20 cellular contexts compared by ENCODE assay signal in genomic region chr2:108926561-108927380, GRCh38.
DNase-seq lines count a peak whose midpoint lies in the region; ATAC-seq and TF ChIP-seq lines count a peak whose summit lies in the region.
"Had no signal": no experiment of that assay in that cellular context is flagged by ENCODE, and none has a peak within 500 bp of the region (broad histone marks: within the 10 kb centered on the region; RNA-seq: fewer than 3 reads in every experiment).

No MANE protein-coding gene starts in this region.

- H2BK12ac ChIP-seq in mesenchymal stem cell (ENCODE audit: low read length in 2 of 2), result no peak overlapping the region

- peak; percentile 12 for DNase-seq in COLO668 (lab: John Stamatoyannopoulos, UW; ENCODE audit: unreplicated experiment)
- DNase-seq in breast epithelium (ENCODE audit: low spot score in 2 of 2), result peak; percentile 64 to 89
- no peak for DNase-seq in mesenchymal stem cell
- DNase-seq in NCI-H446 (lab: John Stamatoyannopoulos, UW), result no peak
- DNase-seq in NCI-H2196 (lab: John Stamatoyannopoulos, UW; ENCODE audit: unreplicated experiment), result no peak
- no peak for DNase-seq in activated CD8-positive, alpha-beta T cell treated with anti-CD3 and anti-CD28 coated beads for 36 hours
- DNase-seq: COR-L47; DMS 273 treated with DMSO at 0.1 percent for 48 hours; DND-41; NCI-H1417 treated with DMSO at 0.1 percent for 48 hours; NCI-H187 treated with DMSO at 0.1 percent for 48 hours; NCI-H510A; NCI-H748 treated with DMSO at 0.1 percent for 48 hours; NK-92 treated with Interleukin-12 subunit alpha and Interleukin-12 subunit beta, amount 100 ng/mL, for 24 hours; SHP77 had no signal

- H2AFZ ChIP-seq in mesenchymal stem cell (ENCODE audit: low read depth, low read length), result no peak overlapping the region

- H2BK120ac ChIP-seq in mesenchymal stem cell (ENCODE audit: low read depth, low read length), result no peak overlapping the region

- H3K79me1 ChIP-seq in mesenchymal stem cell (replicated peaks; ENCODE audit: low read length, poor library complexity, severe bottlenecking), result no peaks in the 10 kb centered on the region

- no peak overlapping the region for H3K27ac Mint-ChIP-seq in activated CD8-positive, alpha-beta T cell treated with anti-CD3 and anti-CD28 coated beads for 36 hours

- no peak overlapping the region for H4K8ac ChIP-seq in mesenchymal stem cell (ENCODE audit: low read length)

- no peak overlapping the region for H3K18ac ChIP-seq in mesenchymal stem cell (ENCODE audit: low read depth in 1 of 2, low read length in 2 of 2)

- H3K4me2 ChIP-seq in BLaER1 (peak overlapping the region; percentile 28), mesenchymal stem cell (ENCODE audit: low read length, poor library complexity, severe bottlenecking) (no peak overlapping the region)
- H3K4me2 ChIP-seq: KMS-11 had no signal

- no peak overlapping the region for H4K91ac ChIP-seq in mesenchymal stem cell (ENCODE audit: low read length)

- H2BK15ac ChIP-seq in mesenchymal stem cell (ENCODE audit: low read depth, poor library complexity, severe bottlenecking), result no peak overlapping the region

- H3K9ac ChIP-seq in BLaER1 (no peak overlapping the region), mesenchymal stem cell (ENCODE audit: low read length) (no peak overlapping the region)
- H3K9ac ChIP-seq: KMS-11 had no signal

- H3K4me3 ChIP-seq in BLaER1 (no peak overlapping the region), breast epithelium (no peak overlapping the region), mesenchymal stem cell (ENCODE audit: insufficient read depth in 1 of 2, low read depth in 1 of 2, low read length in 2 of 2) (no peak overlapping the region)
- H3K4me3 ChIP-seq: SK-N-MC had no signal

- POLR2A ChIA-PET in activated CD8-positive, alpha-beta T cell treated with anti-CD3 and anti-CD28 coated beads for 36 hours (lab: Charles Lee), result no interaction called here

- H3K36me3 ChIP-seq in BLaER1, result no peaks in the 10 kb centered on the region
- no peaks in the 10 kb centered on the region for H3K36me3 ChIP-seq in breast epithelium
- no peaks in the 10 kb centered on the region for H3K36me3 ChIP-seq in mesenchymal stem cell (ENCODE audit: control insufficient read depth in 1 of 2, insufficient read depth in 2 of 2, low read depth in 1 of 2, low read length in 2 of 2)

- CTCF ChIA-PET in activated CD8-positive, alpha-beta T cell treated with anti-CD3 and anti-CD28 coated beads for 36 hours (lab: Charles Lee), result interaction anchor here (0.9 to 5.9 kb wide), 7 partner anchors 10 to 94 kb away, joined by 3 to 52 read pairs (median 5); partner anchors contain the start of gene EDAR

- ATAC-seq in GM19467 (IDR thresholded peaks at IDR 0.05; ENCODE audit: unreplicated experiment), result no peak
- ATAC-seq in activated CD8-positive, alpha-beta T cell treated with anti-CD3 and anti-CD28 coated beads for 36 hours, result no peak
- ATAC-seq: HepG2 had no signal

- H2BK5ac ChIP-seq in mesenchymal stem cell (ENCODE audit: low read depth, low read length, poor library complexity, severe bottlenecking), result peak overlapping the region; percentile 14

- 89% methylated on average over 20 of the region's 20 CpGs for WGBS in mesenchymal stem cell

- H3K27me3 ChIP-seq in BLaER1 (no peaks in the 10 kb centered on the region), breast epithelium (no peaks in the 10 kb centered on the region), mesenchymal stem cell (ENCODE audit: control insufficient read depth in 1 of 2, insufficient read depth in 1 of 2, low read length in 2 of 2) (peaks cover 69 to 77% of the 10 kb centered on the region in 2 experiments)

- TF ChIP-seq POLR2A in breast epithelium (IDR thresholded peaks at IDR 0.05), result no peak

- no peaks in the 10 kb centered on the region for H3K27me3 Mint-ChIP-seq in activated CD8-positive, alpha-beta T cell treated with anti-CD3 and anti-CD28 coated beads for 36 hours

- no peak overlapping the region for H3K23ac ChIP-seq in mesenchymal stem cell (ENCODE audit: low read length in 2 of 2)

- H3K4me1 ChIP-seq in BLaER1 (peaks cover 23% of the 10 kb centered on the region), breast epithelium (peaks cover 0 to 10% of the 10 kb centered on the region in 2 donors), mesenchymal stem cell (ENCODE audit: control insufficient read depth, insufficient read depth, low read depth, low read length) (peaks cover 4% of the 10 kb centered on the region)

- peaks cover 2% of the 10 kb centered on the region for H3K4me1 Mint-ChIP-seq in activated CD8-positive, alpha-beta T cell treated with anti-CD3 and anti-CD28 coated beads for 36 hours (ENCODE audit: low read depth)

- no peaks in the 10 kb centered on the region for H3K9me3 Mint-ChIP-seq in activated CD8-positive, alpha-beta T cell treated with anti-CD3 and anti-CD28 coated beads for 36 hours

- H3K9me3 ChIP-seq in BLaER1 (no peaks in the 10 kb centered on the region), breast epithelium (no peaks in the 10 kb centered on the region), mesenchymal stem cell (ENCODE audit: control insufficient read depth, low read length) (no peaks in the 10 kb centered on the region)

- no peak overlapping the region for H2AK5ac ChIP-seq in mesenchymal stem cell (ENCODE audit: low read length, severe bottlenecking)

- H3K27ac ChIP-seq in BLaER1, result no peak overlapping the region
- peak overlapping the region; percentile 52 to 71 for H3K27ac ChIP-seq in breast epithelium
- H3K27ac ChIP-seq in mesenchymal stem cell (ENCODE audit: low read length, poor library complexity, severe bottlenecking), result no peak overlapping the region
- H3K27ac ChIP-seq: KMS-11, SK-N-MC had no signal

- TF ChIP-seq CTCF in breast epithelium (IDR thresholded peaks at IDR 0.05), result no peak
- no peak for TF ChIP-seq CTCF in activated CD8-positive, alpha-beta T cell treated with anti-CD3 and anti-CD28 coated beads for 36 hours (IDR thresholded peaks at IDR 0.05)

- H3K14ac ChIP-seq in mesenchymal stem cell (ENCODE audit: low read length in 2 of 2), result no peak overlapping the region

- H4K20me1 ChIP-seq in BLaER1, result no peaks in the 10 kb centered on the region

- no peak overlapping the region for H3K4me3 Mint-ChIP-seq in activated CD8-positive, alpha-beta T cell treated with anti-CD3 and anti-CD28 coated beads for 36 hours

- no peaks in the 10 kb centered on the region for H3K36me3 Mint-ChIP-seq in activated CD8-positive, alpha-beta T cell treated with anti-CD3 and anti-CD28 coated beads for 36 hours (ENCODE audit: low read depth)

- H3K4ac ChIP-seq in mesenchymal stem cell (ENCODE audit: low read depth in 1 of 2, low read length in 2 of 2), result no peak overlapping the region

- intact Hi-C loops in breast epithelium (cut with DNase I; ENCODE audit: low total_unique reads), result no loop called here
- intact Hi-C loops in activated CD8-positive, alpha-beta T cell treated with anti-CD3 and anti-CD28 coated beads for 36 hours (cut with micrococcal nuclease), result no loop called here

Comparison
In these comparisons a context has a peak if more than half of its experiments do, and no peak if none do; other contexts are left out.
1. H3K27ac ChIP-seq: peak in breast epithelium (2 of 2); none in BLaER1 (single experiment) and mesenchymal stem cell (single experiment).
2. DNase-seq: peak in COLO668 (single experiment) and breast epithelium (2 of 2); none in mesenchymal stem cell (single experiment), NCI-H446 (0 of 2), NCI-H2196 (single experiment) and activated CD8-positive, alpha-beta T cell treated with anti-CD3 and anti-CD28 coated beads for 36 hours (single experiment).